Comparison of ENCODE assay signal across 25 cellular contexts in the genomic region with DNA sequence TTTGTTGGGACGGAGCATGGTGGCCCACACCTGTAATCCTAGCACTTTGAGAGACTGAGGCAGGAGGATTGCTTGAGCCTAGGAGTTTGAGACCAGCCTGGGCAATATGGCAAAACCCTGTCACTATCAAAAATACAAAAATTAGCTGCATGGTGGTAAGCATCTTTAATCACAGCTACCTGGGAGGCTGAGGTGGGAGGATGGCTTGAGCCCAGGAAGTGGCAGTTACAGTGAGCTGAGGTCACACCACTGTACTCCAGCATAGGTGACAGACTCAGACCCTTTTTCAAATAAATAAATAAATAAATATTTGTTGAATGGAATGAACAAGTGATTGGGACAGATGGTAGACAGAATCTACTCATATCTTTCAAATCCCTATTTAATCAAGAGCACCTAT. TPM values are rescaled to one million over a fixed set of nuclear protein-coding genes. Genes with fewer than 3 reads are reported as not detected.
DNase-seq lines count a peak whose midpoint lies in the region; ATAC-seq and TF ChIP-seq lines count a peak whose summit lies in the region.
"Had no signal": no experiment of that assay in that cellular context is flagged by ENCODE, and none has a peak within 500 bp of the region (broad histone marks: within the 10 kb centered on the region; RNA-seq: fewer than 3 reads in every experiment).

No MANE protein-coding gene starts in this region.

- H3K27ac Mint-ChIP-seq in T-helper 1 cell treated with Interleukin-12 subunit alpha and Interleukin-12 subunit beta and Interleukin-4 antibody, amounts not matched to agents 30 μg/mL and 1 μg/mL, for 36 hours = peak overlapping the region; percentile 77
- H3K27ac Mint-ChIP-seq in CD4-positive, alpha-beta memory T cell = peak overlapping the region; percentile 18 to 88 (median 80)
- H3K27ac Mint-ChIP-seq in T-helper 17 cell (peak overlapping the region; percentile 60), nephron progenitor cell (no peak overlapping the region)
- peak overlapping the region; percentile 55 for H3K27ac Mint-ChIP-seq in dendritic cell treated with granulocyte-macrophage colony-stimulating factor and Interleukin-4, amounts not matched to agents 40 ng/mL and 50 ng/mL, for 4 days
- H3K27ac Mint-ChIP-seq in stimulated activated memory B cell treated with anti-CD40 and anti-IgM and Interleukin-4, amounts not matched to agents 10 μg/mL and 1 μg/mL and 100 μg/mL, for 72 hours = no peak overlapping the region

- CTCF ChIA-PET in CD4-positive, alpha-beta memory T cell (lab: Charles Lee; ENCODE audit: partially characterized antibody) = interaction anchor here (0.9 to 2.9 kb wide), 4 partner anchors 14 to 189 kb away, joined by 3 to 12 read pairs (median 6); a partner anchor contains a TSS

- H3K36me3 Mint-ChIP-seq in T-helper 1 cell treated with Interleukin-12 subunit alpha and Interleukin-12 subunit beta and Interleukin-4 antibody, amounts not matched to agents 30 μg/mL and 1 μg/mL, for 36 hours (ENCODE audit: low read depth) = peaks cover 26% of the 10 kb centered on the region
- peaks cover 4 to 8% of the 10 kb centered on the region in 2 donors for H3K36me3 Mint-ChIP-seq in CD4-positive, alpha-beta memory T cell
- H3K36me3 Mint-ChIP-seq in T-helper 17 cell (ENCODE audit: low read depth) = peaks cover 2% of the 10 kb centered on the region
- H3K36me3 Mint-ChIP-seq in dendritic cell treated with granulocyte-macrophage colony-stimulating factor and Interleukin-4, amounts not matched to agents 40 ng/mL and 50 ng/mL, for 4 days (ENCODE audit: low read depth) = peaks cover 60% of the 10 kb centered on the region
- H3K36me3 Mint-ChIP-seq in nephron progenitor cell (ENCODE audit: low read depth) = no peaks in the 10 kb centered on the region
- no peaks in the 10 kb centered on the region for H3K36me3 Mint-ChIP-seq in stimulated activated memory B cell treated with anti-CD40 and anti-IgM and Interleukin-4, amounts not matched to agents 10 μg/mL and 1 μg/mL and 100 μg/mL, for 72 hours

- H3K27me3 ChIP-seq in CD4-positive, alpha-beta memory T cell (ENCODE audit: insufficient read depth, low read length) = no peaks in the 10 kb centered on the region
- H3K27me3 ChIP-seq: SJCRH30 had no signal

- no peak for ATAC-seq in T-helper 17 cell
- ATAC-seq in stimulated activated memory B cell treated with anti-CD40 and anti-IgM and Interleukin-4, amounts not matched to agents 10 μg/mL and 1 μg/mL and 100 μg/mL, for 72 hours = no peak
- ATAC-seq: left cardiac atrium, Panc1 had no signal

- no peak for TF ChIP-seq CTCF in nephron progenitor cell (IDR thresholded peaks at IDR 0.05)

- H3K4me3 ChIP-seq in CD4-positive, alpha-beta memory T cell (ENCODE audit: low read length in 2 of 2) = no peak overlapping the region
- H3K4me3 ChIP-seq: SJCRH30 had no signal

- H3K9me3 Mint-ChIP-seq in T-helper 1 cell treated with Interleukin-12 subunit alpha and Interleukin-12 subunit beta and Interleukin-4 antibody, amounts not matched to agents 30 μg/mL and 1 μg/mL, for 36 hours = no peaks in the 10 kb centered on the region
- H3K9me3 Mint-ChIP-seq in CD4-positive, alpha-beta memory T cell = no peaks in the 10 kb centered on the region
- H3K9me3 Mint-ChIP-seq in dendritic cell treated with granulocyte-macrophage colony-stimulating factor and Interleukin-4, amounts not matched to agents 40 ng/mL and 50 ng/mL, for 4 days = no peaks in the 10 kb centered on the region
- H3K9me3 Mint-ChIP-seq in nephron progenitor cell = no peaks in the 10 kb centered on the region
- H3K9me3 Mint-ChIP-seq in stimulated activated memory B cell treated with anti-CD40 and anti-IgM and Interleukin-4, amounts not matched to agents 10 μg/mL and 1 μg/mL and 100 μg/mL, for 72 hours = no peaks in the 10 kb centered on the region

- intact Hi-C loops in CD4-positive, alpha-beta memory T cell (cut with micrococcal nuclease) = no loop called here
- intact Hi-C loops in dendritic cell treated with granulocyte-macrophage colony-stimulating factor and Interleukin-4, amounts not matched to agents 40 ng/mL and 50 ng/mL, for 4 days (cut with micrococcal nuclease) = no loop called here

- POLR2A ChIA-PET in CD4-positive, alpha-beta memory T cell (lab: Charles Lee; ENCODE audit: partially characterized antibody) = interaction anchor here (3.0 to 13.7 kb wide), 5 partner anchors 8 to 219 kb away, joined by 18 to 178 read pairs (median 116); a partner anchor contains a TSS

- peaks cover 63% of the 10 kb centered on the region for H3K4me1 ChIP-seq in CD4-positive, alpha-beta memory T cell (ENCODE audit: insufficient read depth, low read length)

- H3K36me3 ChIP-seq in CD4-positive, alpha-beta memory T cell (ENCODE audit: insufficient read depth, low read length) = no peaks in the 10 kb centered on the region
- H3K36me3 ChIP-seq: SJCRH30, spleen had no signal

- no peaks in the 10 kb centered on the region for H3K9me3 ChIP-seq in CD4-positive, alpha-beta memory T cell (ENCODE audit: control insufficient read depth in 1 of 2, low read length in 2 of 2)
- no peaks in the 10 kb centered on the region for H3K9me3 ChIP-seq in T-helper 17 cell (ENCODE audit: control insufficient read depth, low read length, poor library complexity, severe bottlenecking)
- H3K9me3 ChIP-seq: SJCRH30, spleen had no signal

- peaks cover 58% of the 10 kb centered on the region for H3K4me1 Mint-ChIP-seq in T-helper 1 cell treated with Interleukin-12 subunit alpha and Interleukin-12 subunit beta and Interleukin-4 antibody, amounts not matched to agents 30 μg/mL and 1 μg/mL, for 36 hours (ENCODE audit: low read depth)
- H3K4me1 Mint-ChIP-seq in CD4-positive, alpha-beta memory T cell = peaks cover 37 to 72% (median 56%) of the 10 kb centered on the region in 4 donors
- H3K4me1 Mint-ChIP-seq in T-helper 17 cell (peaks cover 42% of the 10 kb centered on the region), nephron progenitor cell (peaks cover 38% of the 10 kb centered on the region)
- peaks cover 57% of the 10 kb centered on the region for H3K4me1 Mint-ChIP-seq in dendritic cell treated with granulocyte-macrophage colony-stimulating factor and Interleukin-4, amounts not matched to agents 40 ng/mL and 50 ng/mL, for 4 days (ENCODE audit: low read depth)
- H3K4me1 Mint-ChIP-seq in stimulated activated memory B cell treated with anti-CD40 and anti-IgM and Interleukin-4, amounts not matched to agents 10 μg/mL and 1 μg/mL and 100 μg/mL, for 72 hours = peaks cover 40% of the 10 kb centered on the region

- no peak for DNase-seq in T-helper 1 cell
- DNase-seq in CD4-positive, alpha-beta memory T cell = no peak
- DNase-seq in T-helper 17 cell = no peak
- no peak for DNase-seq in nephron progenitor cell
- no peak for DNase-seq in NCI-H748 treated with DMSO at 0.1 percent for 48 hours (lab: John Stamatoyannopoulos, UW)
- DNase-seq: activated CD4-positive, alpha-beta T cell treated with anti-CD3 and anti-CD28 coated beads, Interleukin-2, amount 50 U/mL, for 4 hours; caudate nucleus; HCEC 1CT; head of caudate nucleus; IMR-90; left cardiac atrium; mesenchymal stem cell; NCI-H2081 treated with DMSO at 0.1 percent for 48 hours; NCI-H446 treated with DMSO at 0.1 percent for 48 hours; SJCRH30; spleen; stimulated activated CD4-positive, alpha-beta T cell treated with anti-CD3 and anti-CD28 coated beads, Interleukin-4, amount 100 ng/mL, for 24 hours; trophoblast cell had no signal

- H3K27me3 Mint-ChIP-seq in T-helper 1 cell treated with Interleukin-12 subunit alpha and Interleukin-12 subunit beta and Interleukin-4 antibody, amounts not matched to agents 30 μg/mL and 1 μg/mL, for 36 hours (ENCODE audit: low read depth) = no peaks in the 10 kb centered on the region
- no peaks in the 10 kb centered on the region for H3K27me3 Mint-ChIP-seq in CD4-positive, alpha-beta memory T cell
- H3K27me3 Mint-ChIP-seq in T-helper 17 cell (no peaks in the 10 kb centered on the region), nephron progenitor cell (ENCODE audit: low read depth, poor library complexity) (peaks cover 63% of the 10 kb centered on the region)
- no peaks in the 10 kb centered on the region for H3K27me3 Mint-ChIP-seq in dendritic cell treated with granulocyte-macrophage colony-stimulating factor and Interleukin-4, amounts not matched to agents 40 ng/mL and 50 ng/mL, for 4 days
- no peaks in the 10 kb centered on the region for H3K27me3 Mint-ChIP-seq in stimulated activated memory B cell treated with anti-CD40 and anti-IgM and Interleukin-4, amounts not matched to agents 10 μg/mL and 1 μg/mL and 100 μg/mL, for 72 hours

- H3K27ac ChIP-seq in CD4-positive, alpha-beta memory T cell (ENCODE audit: low read depth, low read length) = peak overlapping the region; percentile 20
- H3K27ac ChIP-seq: 22Rv1, epithelial cell of prostate, SJCRH30, spleen, VCaP had no signal

- H3K4me3 Mint-ChIP-seq in T-helper 1 cell treated with Interleukin-12 subunit alpha and Interleukin-12 subunit beta and Interleukin-4 antibody, amounts not matched to agents 30 μg/mL and 1 μg/mL, for 36 hours = peak overlapping the region; percentile 91
- peak overlapping the region in 7 of 8 donors; percentile 0 to 79 (median 48) for H3K4me3 Mint-ChIP-seq in CD4-positive, alpha-beta memory T cell
- H3K4me3 Mint-ChIP-seq in T-helper 17 cell (peak overlapping the region; percentile 55), nephron progenitor cell (no peak overlapping the region)
- peak overlapping the region; percentile 72 for H3K4me3 Mint-ChIP-seq in dendritic cell treated with granulocyte-macrophage colony-stimulating factor and Interleukin-4, amounts not matched to agents 40 ng/mL and 50 ng/mL, for 4 days
- H3K4me3 Mint-ChIP-seq in stimulated activated memory B cell treated with anti-CD40 and anti-IgM and Interleukin-4, amounts not matched to agents 10 μg/mL and 1 μg/mL and 100 μg/mL, for 72 hours = no peak overlapping the region

RNA-seq across cellular contexts. Expression of a gene that starts 5.7 kb away (rescaled TPM):
- total RNA-seq in CD4-positive, alpha-beta memory T cell = 10 to 100 TPM; 11.5 to 11.7 TPM
- 10 to 100 TPM; 10.0 to 10.3 TPM for polyA plus RNA-seq in CD4-positive, alpha-beta memory T cell
- 1 to 10 TPM; 6.6 to 9.9 TPM for total RNA-seq in T-helper 17 cell

RNA-seq across cellular contexts. Expression of a gene that starts 14.1 kb away (rescaled TPM):
- total RNA-seq in CD4-positive, alpha-beta memory T cell = 100 to 1,000 TPM; 225 to 227 TPM
- polyA plus RNA-seq in CD4-positive, alpha-beta memory T cell = 10 to 100 TPM; 53.6 to 84.8 TPM
- total RNA-seq in T-helper 17 cell = 100 to 1,000 TPM; 189 to 224 TPM

RNA-seq across cellular contexts. Expression of a gene that starts 16.2 kb away (rescaled TPM):
- 1 to 10 TPM; 5.4 to 7.7 TPM for total RNA-seq in CD4-positive, alpha-beta memory T cell
- 1 to 10 TPM in 1 of 2 donors, under 1 TPM in 1; 0.20 to 1.2 TPM for polyA plus RNA-seq in CD4-positive, alpha-beta memory T cell
- 1 to 10 TPM; 1.4 to 3.0 TPM for total RNA-seq in T-helper 17 cell

RNA-seq across cellular contexts. Expression of a gene that starts 53.4 kb away (rescaled TPM):
- 10 to 100 TPM; 78.3 to 87.3 TPM for total RNA-seq in CD4-positive, alpha-beta memory T cell
- 100 to 1,000 TPM in 1 of 2 donors, 10 to 100 TPM in 1; 94.3 to 111 TPM for polyA plus RNA-seq in CD4-positive, alpha-beta memory T cell
- 10 to 100 TPM; 60.0 to 61.5 TPM for total RNA-seq in T-helper 17 cell

RNA-seq across cellular contexts. Expression of a gene that starts 53.6 kb away (rescaled TPM):
- 10 to 100 TPM; 45.1 to 45.6 TPM for total RNA-seq in CD4-positive, alpha-beta memory T cell
- 10 to 100 TPM; 27.3 to 46.0 TPM for polyA plus RNA-seq in CD4-positive, alpha-beta memory T cell
- 10 to 100 TPM; 36.4 to 44.8 TPM for total RNA-seq in T-helper 17 cell

Comparison
In these comparisons a context has a peak if more than half of its experiments do, and no peak if none do; other contexts are left out.
1. H3K27ac Mint-ChIP-seq: peak in T-helper 1 cell treated with Interleukin-12 subunit alpha and Interleukin-12 subunit beta and Interleukin-4 antibody, amounts not matched to agents 30 μg/mL and 1 μg/mL, for 36 hours (single experiment), CD4-positive, alpha-beta memory T cell (7 of 7), T-helper 17 cell (single experiment) and dendritic cell treated with granulocyte-macrophage colony-stimulating factor and Interleukin-4, amounts not matched to agents 40 ng/mL and 50 ng/mL, for 4 days (single experiment); none in nephron progenitor cell (single experiment) and stimulated activated memory B cell treated with anti-CD40 and anti-IgM and Interleukin-4, amounts not matched to agents 10 μg/mL and 1 μg/mL and 100 μg/mL, for 72 hours (single experiment).
2. H3K4me3 Mint-ChIP-seq: peak in T-helper 1 cell treated with Interleukin-12 subunit alpha and Interleukin-12 subunit beta and Interleukin-4 antibody, amounts not matched to agents 30 μg/mL and 1 μg/mL, for 36 hours (single experiment), CD4-positive, alpha-beta memory T cell (7 of 8), T-helper 17 cell (single experiment) and dendritic cell treated with granulocyte-macrophage colony-stimulating factor and Interleukin-4, amounts not matched to agents 40 ng/mL and 50 ng/mL, for 4 days (single experiment); none in nephron progenitor cell (single experiment) and stimulated activated memory B cell treated with anti-CD40 and anti-IgM and Interleukin-4, amounts not matched to agents 10 μg/mL and 1 μg/mL and 100 μg/mL, for 72 hours (single experiment).